In the genomic region with DNA sequence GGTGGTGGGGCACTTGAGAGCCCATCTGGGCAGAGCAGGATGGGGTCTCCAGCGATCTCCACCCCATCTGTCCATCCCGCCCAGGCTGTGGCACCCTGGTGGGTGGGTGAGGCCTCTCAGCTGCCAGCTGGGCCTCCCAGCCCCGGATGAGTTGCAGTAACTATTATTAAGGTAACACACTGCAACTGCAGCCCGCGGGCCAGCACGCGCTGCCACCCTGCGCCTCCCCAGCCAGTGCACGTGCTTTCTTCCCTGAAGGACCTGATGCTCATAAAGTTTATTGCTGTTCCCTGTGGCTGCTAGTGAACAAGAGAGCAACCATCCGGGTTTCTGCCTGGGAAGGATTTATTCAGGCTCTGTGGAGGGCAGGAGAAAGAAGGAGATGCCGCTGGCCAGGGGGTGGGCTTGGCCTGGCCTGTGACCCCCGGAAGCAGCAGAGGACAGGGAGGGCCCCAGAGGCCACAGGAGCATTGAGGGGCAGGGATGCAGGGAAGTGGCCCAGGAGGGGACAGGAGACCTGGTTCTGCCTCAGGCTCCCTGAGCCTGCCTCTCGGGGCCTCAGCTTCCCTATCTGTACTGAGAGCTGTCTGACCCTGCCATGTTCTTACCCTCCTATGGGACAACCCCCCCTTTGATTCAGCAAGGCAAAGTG, we compare ENCODE assay signal across 9 cellular contexts. TPM values are rescaled to one million over a fixed set of nuclear protein-coding genes. Genes with fewer than 3 reads are reported as not detected.
DNase-seq lines count a peak whose midpoint lies in the region; ATAC-seq and TF ChIP-seq lines count a peak whose summit lies in the region.
"Had no signal": no experiment of that assay in that cellular context is flagged by ENCODE, and none has a peak within 500 bp of the region (broad histone marks: within the 10 kb centered on the region; RNA-seq: fewer than 3 reads in every experiment).

No MANE protein-coding gene starts in this region.

- DNase-seq in A172 (ENCODE audit: low spot score) (peak; percentile 32), LHCN-M2 (ENCODE audit: low read depth) (peak; percentile 55), breast epithelium (ENCODE audit: low spot score in 2 of 2) (no peak), mesendoderm (no peak), SW 1271 (lab: John Stamatoyannopoulos, UW) (no peak), HT-29 (ENCODE audit: low spot score) (no peak), SHP77 treated with DMSO at 0.1 percent for 48 hours (lab: John Stamatoyannopoulos, UW) (no peak)

- no peak overlapping the region for H4K8ac ChIP-seq in mesendoderm (ENCODE audit: low read depth, low read length)

- H3K27ac ChIP-seq in breast epithelium, result peak overlapping the region; percentile 56 to 64
- no peak overlapping the region for H3K27ac ChIP-seq in mesendoderm (ENCODE audit: low read depth, low read length)

- no peak overlapping the region for H2BK15ac ChIP-seq in mesendoderm (replicated peaks; ENCODE audit: low read depth)

- H2BK5ac ChIP-seq in mesendoderm (ENCODE audit: low read length), result peak overlapping the region; percentile 15

- no peak for ATAC-seq in GM18520 (IDR thresholded peaks at IDR 0.05; ENCODE audit: unreplicated experiment)

- no peak overlapping the region for H3K4me2 ChIP-seq in mesendoderm (ENCODE audit: low read length)

- H2BK120ac ChIP-seq in mesendoderm (ENCODE audit: low read depth, low read length), result no peak overlapping the region

- H3K79me1 ChIP-seq in mesendoderm (ENCODE audit: low read length), result no peaks in the 10 kb centered on the region

- H3K4ac ChIP-seq in mesendoderm (ENCODE audit: low read depth, low read length), result peak overlapping the region; percentile 21

- H3K56ac ChIP-seq in mesendoderm (ENCODE audit: low read length), result peak overlapping the region; percentile 56

- TF ChIP-seq CTCF in breast epithelium (IDR thresholded peaks at IDR 0.05), result no peak

- H3K4me3 ChIP-seq in breast epithelium (peak overlapping the region in 1 of 3 donors; percentile 4), mesendoderm (ENCODE audit: low read length) (no peak overlapping the region)

- H3K36me3 ChIP-seq in breast epithelium, result no peaks in the 10 kb centered on the region
- no peaks in the 10 kb centered on the region for H3K36me3 ChIP-seq in mesendoderm (ENCODE audit: control insufficient read depth, insufficient read depth, low read length)
- H3K36me3 ChIP-seq: BE2C had no signal

- WGBS in mesendoderm (ENCODE audit: extremely low coverage, insufficient coverage, low lambda C conversion rate), result no CpG with 5 or more reads among the region's 13 CpGs

- no peaks in the 10 kb centered on the region for H3K79me2 ChIP-seq in mesendoderm (ENCODE audit: control insufficient read depth, insufficient read depth, low read length)

- H3K4me1 ChIP-seq in breast epithelium, result peaks cover 5 to 7% of the 10 kb centered on the region in 2 donors
- H3K4me1 ChIP-seq in mesendoderm (ENCODE audit: control insufficient read depth, low read depth, low read length), result peaks cover 8% of the 10 kb centered on the region

- H3K27me3 ChIP-seq in breast epithelium, result no peaks in the 10 kb centered on the region
- no peaks in the 10 kb centered on the region for H3K27me3 ChIP-seq in mesendoderm (ENCODE audit: insufficient read depth, low read length, poor library complexity)
- H3K27me3 ChIP-seq: BE2C had no signal

- no peak overlapping the region for H2AK5ac ChIP-seq in mesendoderm (ENCODE audit: low read length)

- H4K5ac ChIP-seq in mesendoderm (ENCODE audit: low read length), result no peak overlapping the region

- no peak for TF ChIP-seq POLR2A in breast epithelium (IDR thresholded peaks at IDR 0.05)

- peak overlapping the region; percentile 5 for H3K9ac ChIP-seq in mesendoderm (ENCODE audit: low read length)

- intact Hi-C loops in breast epithelium (cut with DNase I; ENCODE audit: low total_unique reads), result no loop called here

- no peak overlapping the region for H3K23ac ChIP-seq in mesendoderm (ENCODE audit: low read length)

- H3K18ac ChIP-seq in mesendoderm (ENCODE audit: low read length), result peak overlapping the region; percentile 7

- H3K9me3 ChIP-seq in breast epithelium, result no peaks in the 10 kb centered on the region
- H3K9me3 ChIP-seq: BE2C had no signal

RNA-seq across cellular contexts. Expression of a gene that starts 1.7 kb away (rescaled TPM):
- 6.8 and 6.9 TPM in 2 replicates for total RNA-seq in A172 (2014; rRNA removed; shearing (Covaris generic))
- total RNA-seq in LHCN-M2 (2014; rRNA removed), result 62.6 and 88.2 TPM in 2 replicates
- polyA plus RNA-seq in LHCN-M2 (2012), result 41.8 TPM
- 1 to 10 TPM in 1 of 3 donors, under 1 TPM in 2; 0.15 to 4.2 (median 0.66) TPM for total RNA-seq in breast epithelium
- polyA plus RNA-seq in mesendoderm (2013, experiment 1 of 2), result 0.01 TPM
- 0.04 TPM for polyA plus RNA-seq in mesendoderm (2013, experiment 2 of 2)
- total RNA-seq in HT-29 (2014; rRNA removed; shearing (Covaris generic)), result not detected in 2 replicates

RNA-seq across cellular contexts. Expression of a gene that starts 33.5 kb away (rescaled TPM):
- total RNA-seq in A172 (2014; rRNA removed; shearing (Covaris generic)), result 46.1 and 70.3 TPM in 2 replicates
- 36.4 and 48.7 TPM in 2 replicates for total RNA-seq in LHCN-M2 (2014; rRNA removed)
- 288 TPM for polyA plus RNA-seq in LHCN-M2 (2012)
- 10 to 100 TPM in 2 of 3 donors, 1 to 10 TPM in 1; 9.9 to 19.7 (median 19.6) TPM for total RNA-seq in breast epithelium
- 90.1 TPM for polyA plus RNA-seq in mesendoderm (2013, experiment 1 of 2)
- polyA plus RNA-seq in mesendoderm (2013, experiment 2 of 2), result 91.4 TPM
- total RNA-seq in HT-29 (2014; rRNA removed; shearing (Covaris generic)), result 43.4 and 49.0 TPM in 2 replicates

RNA-seq across cellular contexts. Expression of a gene that starts 43.9 kb away (rescaled TPM):
- 48.8 and 50.8 TPM in 2 replicates for total RNA-seq in A172 (2014; rRNA removed; shearing (Covaris generic))
- total RNA-seq in LHCN-M2 (2014; rRNA removed) (52.5 and 57.8 TPM in 2 replicates), breast epithelium (10 to 100 TPM; 42.2 to 69.1 (median 59.0) TPM)
- 37.1 TPM for polyA plus RNA-seq in LHCN-M2 (2012)
- 23.7 TPM for polyA plus RNA-seq in mesendoderm (2013, experiment 1 of 2)
- polyA plus RNA-seq in mesendoderm (2013, experiment 2 of 2), result 22.2 TPM
- total RNA-seq in HT-29 (2014; rRNA removed; shearing (Covaris generic)), result 42.1 and 50.2 TPM in 2 replicates

RNA-seq across cellular contexts. Expression of a gene that starts 58.8 kb away (rescaled TPM):
- not detected in 2 replicates for total RNA-seq in A172 (2014; rRNA removed; shearing (Covaris generic))
- not detected in 2 replicates for total RNA-seq in LHCN-M2 (2014; rRNA removed)
- not detected for polyA plus RNA-seq in LHCN-M2 (2012)
- not detected for total RNA-seq in breast epithelium
- not detected for polyA plus RNA-seq in mesendoderm (2013, experiment 1 of 2)
- polyA plus RNA-seq in mesendoderm (2013, experiment 2 of 2), result not detected
- total RNA-seq in HT-29 (2014; rRNA removed; shearing (Covaris generic)), result not detected in 2 replicates

Comparison
In these comparisons a context has a peak if more than half of its experiments do, and no peak if none do; other contexts are left out.
1. DNase-seq: peak in A172 (single experiment) and LHCN-M2 (single experiment); none in breast epithelium (0 of 2), mesendoderm (single experiment), SW 1271 (0 of 2), HT-29 (single experiment) and SHP77 treated with DMSO at 0.1 percent for 48 hours (single experiment).